8 cellular contexts compared by ENCODE assay signal in genomic region chr13:77002590-77003190, GRCh38. TPM values are rescaled to one million over a fixed set of nuclear protein-coding genes. Genes with fewer than 3 reads are reported as not detected.
A peak's percentile ranks its signal among the peaks of the same experiment; 100 is the strongest.
DNase-seq lines count a peak whose midpoint lies in the region; ATAC-seq, FAIRE-seq and TF ChIP-seq lines count a peak whose summit lies in the region.

No MANE protein-coding gene starts in this region.

- H3K4me2 ChIP-seq in SU-DHL-6 (ENCODE audit: low read depth, low read length, poor library complexity, severe bottlenecking): no peak overlapping the region

- DNase-seq in Ammon's horn (ENCODE audit: low spot score): peak; percentile 43
- DNase-seq in GM19239 (ENCODE audit: insufficient read length, low spot score): no peak
- DNase-seq in thyroid gland: no peak
- no peak for DNase-seq in stimulated activated effector memory CD8-positive, alpha-beta T cell treated with anti-CD3 and anti-CD28 coated beads, Interleukin-12 subunit alpha, Interleukin-12 subunit beta, amount 100 ng/mL, for 72 hours (ENCODE audit: low spot score in 2 of 2)

- H3K4me3 Mint-ChIP-seq in stimulated activated effector memory CD8-positive, alpha-beta T cell treated with anti-CD3 and anti-CD28 coated beads, Interleukin-12 subunit alpha, Interleukin-12 subunit beta, amount 100 ng/mL, for 72 hours: no peak overlapping the region

- H3K27me3 ChIP-seq in SU-DHL-6 (ENCODE audit: low read length) (no peaks in the 10 kb centered on the region), gastroesophageal sphincter (no peaks in the 10 kb centered on the region), thyroid gland (no peaks in the 10 kb centered on the region)

- H3K27ac ChIP-seq in SU-DHL-6 (ENCODE audit: low read depth, low read length) (no peak overlapping the region), gastroesophageal sphincter (peak overlapping the region in 2 of 4 donors; percentile 3 to 16), thyroid gland (peak overlapping the region; percentile 31 to 85 (median 83))

- H3K9ac ChIP-seq in SU-DHL-6 (ENCODE audit: low read length): no peak overlapping the region

- peak; percentile 39 for TF ChIP-seq CTCF in SU-DHL-6 (IDR thresholded peaks at IDR 0.05; ENCODE audit: insufficient read depth, low read length, poor library complexity, severe bottlenecking)
- TF ChIP-seq CTCF in gastroesophageal sphincter (IDR thresholded peaks at IDR 0.05): peak; percentile 39 to 65 (median 58)
- peak; percentile 22 to 74 (median 58) for TF ChIP-seq CTCF in thyroid gland (IDR thresholded peaks at IDR 0.05)

- peaks cover 31% of the 10 kb centered on the region for H3K36me3 ChIP-seq in SU-DHL-6 (ENCODE audit: low read length)
- peaks cover 0 to 43% of the 10 kb centered on the region in 2 donors for H3K36me3 ChIP-seq in gastroesophageal sphincter
- peaks cover 4 to 10% of the 10 kb centered on the region in 2 donors for H3K36me3 ChIP-seq in thyroid gland

- no peak for TF ChIP-seq EP300 in gastroesophageal sphincter (IDR thresholded peaks at IDR 0.05)

- no peak overlapping the region for H3K4me3 ChIP-seq in SU-DHL-6 (ENCODE audit: insufficient read depth, low read length, poor library complexity, severe bottlenecking)
- H3K4me3 ChIP-seq in gastroesophageal sphincter: no peak overlapping the region
- H3K4me3 ChIP-seq in thyroid gland (replicated peaks in 1 of 3): no peak overlapping the region

- H3K9me3 ChIP-seq in SU-DHL-6 (ENCODE audit: insufficient read depth, low read length): no peaks in the 10 kb centered on the region
- no peaks in the 10 kb centered on the region for H3K9me3 ChIP-seq in gastroesophageal sphincter
- H3K9me3 ChIP-seq in thyroid gland: no peaks in the 10 kb centered on the region

- peaks cover 82% of the 10 kb centered on the region for H3K36me3 Mint-ChIP-seq in stimulated activated effector memory CD8-positive, alpha-beta T cell treated with anti-CD3 and anti-CD28 coated beads, Interleukin-12 subunit alpha, Interleukin-12 subunit beta, amount 100 ng/mL, for 72 hours

- TF ChIP-seq POLR2A in gastroesophageal sphincter (IDR thresholded peaks at IDR 0.05): no peak
- no peak for TF ChIP-seq POLR2A in thyroid gland (IDR thresholded peaks at IDR 0.05)

- no peak overlapping the region for H3K27ac Mint-ChIP-seq in stimulated activated effector memory CD8-positive, alpha-beta T cell treated with anti-CD3 and anti-CD28 coated beads, Interleukin-12 subunit alpha, Interleukin-12 subunit beta, amount 100 ng/mL, for 72 hours

- no peaks in the 10 kb centered on the region; the same call in 1 of the 2 replicates for H3K79me2 ChIP-seq in SU-DHL-6 (ENCODE audit: insufficient read depth, low read length)

- intact Hi-C loops in thyroid gland (cut with DNase I): no loop called here

- no peaks in the 10 kb centered on the region for H3K4me1 Mint-ChIP-seq in stimulated activated effector memory CD8-positive, alpha-beta T cell treated with anti-CD3 and anti-CD28 coated beads, Interleukin-12 subunit alpha, Interleukin-12 subunit beta, amount 100 ng/mL, for 72 hours

- peaks cover 19% of the 10 kb centered on the region for H3F3A ChIP-seq in SU-DHL-6 (ENCODE audit: insufficient read depth)

- H4K20me1 ChIP-seq in SU-DHL-6 (ENCODE audit: low read depth, low read length): no peaks in the 10 kb centered on the region

- H3K9me2 ChIP-seq in SU-DHL-6 (replicated peaks; ENCODE audit: insufficient read depth, low read length): no peaks in the 10 kb centered on the region

- FAIRE-seq in GM19239 (lab: Jason Lieb, UNC): peak; percentile 79

- 54 to 58% methylated on average over 6 to 7 of the region's 7 CpGs for WGBS in gastroesophageal sphincter (ENCODE audit: low coverage in 1 of 2), 2 donors
- WGBS in thyroid gland, 2 donors: 69% methylated on average over 7 of the region's 7 CpGs

- ATAC-seq in gastroesophageal sphincter (no peak), GM21526 (IDR thresholded peaks at IDR 0.05; ENCODE audit: low FRiP score, unreplicated experiment) (no peak), HG02763 (IDR thresholded peaks at IDR 0.05; ENCODE audit: unreplicated experiment) (no peak)
- no peak for ATAC-seq in stimulated activated effector memory CD8-positive, alpha-beta T cell treated with anti-CD3 and anti-CD28 coated beads, Interleukin-12 subunit alpha, Interleukin-12 subunit beta, amount 100 ng/mL, for 72 hours

- no peak overlapping the region for H2AFZ ChIP-seq in SU-DHL-6 (ENCODE audit: low read depth, low read length, severe bottlenecking)

- H3K9me3 Mint-ChIP-seq in stimulated activated effector memory CD8-positive, alpha-beta T cell treated with anti-CD3 and anti-CD28 coated beads, Interleukin-12 subunit alpha, Interleukin-12 subunit beta, amount 100 ng/mL, for 72 hours: no peaks in the 10 kb centered on the region

- H3K4me1 ChIP-seq in gastroesophageal sphincter (peaks cover 0 to 83% (median 11%) of the 10 kb centered on the region in 3 donors), thyroid gland (peaks cover 67 to 75% of the 10 kb centered on the region in 2 donors)

RNA-seq across cellular contexts. Expression of gene CLN5, which starts 10.8 kb away (rescaled TPM):
- 10 to 100 TPM; 20.2 to 39.7 (median 27.0) TPM for total RNA-seq in gastroesophageal sphincter
- 100 to 1,000 TPM in 3 of 4 donors, 10 to 100 TPM in 1; 89.2 to 204 (median 173) TPM for total RNA-seq in thyroid gland

RNA-seq across cellular contexts. Expression of gene FBXL3, which starts 24.3 kb away (rescaled TPM):
- total RNA-seq in gastroesophageal sphincter (100 to 1,000 TPM in 1 of 4 donors, 10 to 100 TPM in 3; 76.5 to 114 (median 87.0) TPM), thyroid gland (100 to 1,000 TPM; 144 to 164 (median 155) TPM)

RNA-seq across cellular contexts. Expression of gene ACOD1, which starts 54.4 kb away (rescaled TPM):
- total RNA-seq in gastroesophageal sphincter: not detected
- not detected for total RNA-seq in thyroid gland
